Comparison of ENCODE assay signal across 21 cellular contexts in genomic region chrX:3440981-3441380, GRCh38.
DNase-seq lines count a peak whose midpoint lies in the region; ATAC-seq and TF ChIP-seq lines count a peak whose summit lies in the region.
"Had no signal": no experiment of that assay in that cellular context is flagged by ENCODE, and none has a peak within 500 bp of the region (broad histone marks: within the 10 kb centered on the region; RNA-seq: fewer than 3 reads in every experiment).

No MANE protein-coding gene starts in this region.

- H3K4me1 ChIP-seq in SJCRH30: no peaks in the 10 kb centered on the region
- H3K4me1 ChIP-seq: A549; BE2C; BLaER1 treated with 17β-estradiol and CSF1 and Interleukin-3, amounts not matched to agents 10 nM and 100 nM had no signal

- ATAC-seq in HG03039 (IDR thresholded peaks at IDR 0.05; ENCODE audit: unreplicated experiment): no peak
- no peak for ATAC-seq in HG03139 (IDR thresholded peaks at IDR 0.05; ENCODE audit: unreplicated experiment)
- ATAC-seq: A549, GM12878, GM23338, HCT116 had no signal

- no peaks in the 10 kb centered on the region for H3K9me3 ChIP-seq in SJCRH30 (replicated peaks)
- H3K9me3 ChIP-seq: A549, BE2C had no signal

- H3K4me3 ChIP-seq in SJCRH30: no peak overlapping the region
- H3K4me3 ChIP-seq: A549; BLaER1 treated with 17β-estradiol and CSF1 and Interleukin-3, amounts not matched to agents 10 nM and 100 nM; GM12878; GM23338 had no signal

- no peak for TF ChIP-seq CTCF in GM13977 (IDR thresholded peaks at IDR 0.05; ENCODE audit: extremely low read depth, insufficient read depth, missing control alignments)

- in situ Hi-C loops in GM13977 (cut with MboI; ENCODE audit: low pct_unique_long_range_greater_than_20kb, low sequenced_read_pairs, unreplicated experiment): no loop called here

- DNase-seq in D341Med (ENCODE audit: low spot score): peak; percentile 58
- peak; percentile 35 for DNase-seq in DMS 273 treated with DMSO at 0.1 percent for 48 hours (lab: John Stamatoyannopoulos, UW)
- peak; percentile 9 for DNase-seq in SJCRH30
- no peak for DNase-seq in GM13977 (ENCODE audit: low spot score)
- DNase-seq: 8988T; ACHN; AML-193; BE2C; CD4-positive, alpha-beta T cell; CD8-positive, alpha-beta memory T cell; DMS79; EL; GDM1; H9 had no signal

- H3K27me3 ChIP-seq in SJCRH30: no peaks in the 10 kb centered on the region
- H3K27me3 ChIP-seq: BE2C; BLaER1 treated with 17β-estradiol and CSF1 and Interleukin-3, amounts not matched to agents 10 nM and 100 nM had no signal

- no peaks in the 10 kb centered on the region for H3K36me3 ChIP-seq in SJCRH30
- H3K36me3 ChIP-seq: BE2C; BLaER1 treated with 17β-estradiol and CSF1 and Interleukin-3, amounts not matched to agents 10 nM and 100 nM had no signal

- no peak overlapping the region for H3K27ac ChIP-seq in SJCRH30
- H3K27ac ChIP-seq: A549; BLaER1 treated with 17β-estradiol and CSF1 and Interleukin-3, amounts not matched to agents 10 nM and 100 nM had no signal
